Comparison of ENCODE assay signal across 17 cellular contexts in the genomic region with DNA sequence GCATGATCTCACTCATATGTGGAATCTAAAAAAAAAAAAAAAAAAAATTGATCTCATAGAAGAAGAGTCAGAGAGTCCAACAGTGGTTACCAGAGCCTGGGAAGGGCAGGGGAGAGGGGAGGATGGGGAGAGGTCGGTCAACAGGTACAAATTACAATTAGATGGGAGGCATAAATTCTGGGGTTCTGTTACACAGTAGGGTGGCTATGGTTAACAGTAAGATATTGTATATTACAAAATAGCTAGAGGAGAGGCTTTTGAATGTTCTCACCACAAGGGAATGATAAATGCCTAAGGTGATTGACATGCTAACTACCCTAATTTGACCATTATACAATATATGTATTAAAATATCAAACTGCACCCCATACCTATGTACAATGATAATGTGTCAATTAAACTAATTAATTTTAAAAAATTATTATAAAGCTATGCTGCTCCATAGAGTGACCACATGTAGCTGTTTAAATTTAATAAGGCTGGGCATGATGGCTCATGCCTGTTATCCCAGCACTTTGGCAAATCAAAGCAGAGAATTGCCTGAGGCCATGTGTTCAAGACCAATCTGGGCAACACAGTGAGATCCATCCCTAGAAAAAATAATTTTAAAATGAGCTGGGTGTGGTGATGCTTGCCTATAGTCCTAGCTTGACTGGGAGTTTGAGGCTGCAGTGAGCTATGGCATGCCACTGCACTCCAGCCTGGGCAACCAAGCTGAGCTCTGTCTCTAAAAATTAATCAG.
DNase-seq lines count a peak whose midpoint lies in the region; ATAC-seq, FAIRE-seq and TF ChIP-seq lines count a peak whose summit lies in the region.
"Had no signal": no experiment of that assay in that cellular context is flagged by ENCODE, and none has a peak within 500 bp of the region (broad histone marks: within the 10 kb centered on the region; RNA-seq: fewer than 3 reads in every experiment).

No MANE protein-coding gene starts in this region.

- H3K4me3 ChIP-seq in epithelial cell of esophagus (ENCODE audit: low read length) = no peak overlapping the region
- H3K4me3 ChIP-seq in pancreas = no peak overlapping the region
- H3K4me3 ChIP-seq: MG63, SJCRH30 had no signal

- no peaks in the 10 kb centered on the region for H3K36me3 ChIP-seq in pancreas
- H3K36me3 ChIP-seq: MG63, SJCRH30 had no signal

- no peaks in the 10 kb centered on the region for H3K27me3 ChIP-seq in pancreas
- H3K27me3 ChIP-seq: MG63, SJCRH30 had no signal

- H3K36me3 Mint-ChIP-seq in activated T-cell treated with anti-CD3 and anti-CD28 coated beads, Interleukin-2, amount 50 U/mL, for 72 hours (ENCODE audit: insufficient read depth in 2 of 2) = no peaks in the 10 kb centered on the region
- H3K36me3 Mint-ChIP-seq: CD8-positive, alpha-beta T cell had no signal

- no peak for FAIRE-seq in pancreas (lab: Jason Lieb, UNC)

- peak overlapping the region; percentile 46 for H3K27ac Mint-ChIP-seq in activated T-cell treated with anti-CD3 and anti-CD28 coated beads, Interleukin-2, amount 50 U/mL, for 72 hours
- H3K27ac Mint-ChIP-seq: CD8-positive, alpha-beta T cell had no signal

- H3K4me3 Mint-ChIP-seq in activated T-cell treated with anti-CD3 and anti-CD28 coated beads, Interleukin-2, amount 50 U/mL, for 72 hours = no peak overlapping the region
- H3K4me3 Mint-ChIP-seq: CD8-positive, alpha-beta T cell had no signal

- intact Hi-C loops in pancreas (cut with DNase I) = no loop called here

- H3K27ac ChIP-seq in pancreas = no peak overlapping the region
- H3K27ac ChIP-seq: 22Rv1, SJCRH30 had no signal

- H3K4me1 Mint-ChIP-seq in activated T-cell treated with anti-CD3 and anti-CD28 coated beads, Interleukin-2, amount 50 U/mL, for 72 hours (ENCODE audit: low read depth) = peaks cover 19% of the 10 kb centered on the region

- DNase-seq in activated T-cell treated with anti-CD3 and anti-CD28 coated beads, Interleukin-2, amount 50 U/mL, for 72 hours = no peak
- no peak for DNase-seq in activated T-cell treated with anti-CD3 and anti-CD28 coated beads, Interleukin-2, amount 50 U/mL, for 1 hour
- DNase-seq in M059J (ENCODE audit: low read depth) (peak; percentile 53), epithelial cell of esophagus (ENCODE audit: low read depth) (peak; percentile 32), pancreas (no peak), NCI-H2227 treated with DMSO at 0.1 percent for 48 hours (lab: John Stamatoyannopoulos, UW) (no peak)
- DNase-seq: DMS153, GF-D8, NCI-H1417 treated with DMSO at 0.1 percent for 48 hours, NCI-H187 treated with DMSO at 0.1 percent for 48 hours, NCI-H774 had no signal

- no peaks in the 10 kb centered on the region for H3K9me3 Mint-ChIP-seq in activated T-cell treated with anti-CD3 and anti-CD28 coated beads, Interleukin-2, amount 50 U/mL, for 72 hours
- H3K9me3 Mint-ChIP-seq: CD8-positive, alpha-beta T cell had no signal

- no peaks in the 10 kb centered on the region for H3K9me3 ChIP-seq in pancreas
- H3K9me3 ChIP-seq: MG63, SJCRH30 had no signal

- peaks cover 38% of the 10 kb centered on the region for H3K27me3 Mint-ChIP-seq in activated T-cell treated with anti-CD3 and anti-CD28 coated beads, Interleukin-2, amount 50 U/mL, for 72 hours (ENCODE audit: low read depth)

- WGBS in pancreas, 2 donors = 84 to 96% methylated on average over 1 of the region's 1 CpG

- TF ChIP-seq CTCF in epithelial cell of esophagus (IDR thresholded peaks at IDR 0.05; ENCODE audit: insufficient read depth, low read depth, low read length, missing control alignments) (no peak), pancreas (IDR thresholded peaks at IDR 0.05) (no peak)

- ATAC-seq in activated T-cell treated with anti-CD3 and anti-CD28 coated beads, Interleukin-2, amount 50 U/mL, for 72 hours (replicated peaks in 1 of 2) = no peak
- ATAC-seq in pancreas (peak; percentile 7 to 32 (median 11)), HG02642 (IDR thresholded peaks at IDR 0.05; ENCODE audit: poor library complexity, unreplicated experiment) (no peak), GM21717 (IDR thresholded peaks at IDR 0.05; ENCODE audit: unreplicated experiment) (no peak)

- H3K4me1 ChIP-seq in pancreas = peaks cover 0 to 12% (median 7%) of the 10 kb centered on the region in 3 donors
- H3K4me1 ChIP-seq: SJCRH30 had no signal

Comparison
In these comparisons a context has a peak if more than half of its experiments do, and no peak if none do; other contexts are left out.
1. ATAC-seq: peak in pancreas (4 of 4); none in activated T-cell treated with anti-CD3 and anti-CD28 coated beads, Interleukin-2, amount 50 U/mL, for 72 hours (0 of 2), HG02642 (single experiment) and GM21717 (single experiment).
2. DNase-seq: peak in M059J (single experiment) and epithelial cell of esophagus (single experiment); none in activated T-cell treated with anti-CD3 and anti-CD28 coated beads, Interleukin-2, amount 50 U/mL, for 72 hours (0 of 2), activated T-cell treated with anti-CD3 and anti-CD28 coated beads, Interleukin-2, amount 50 U/mL, for 1 hour (single experiment), pancreas (0 of 6) and NCI-H2227 treated with DMSO at 0.1 percent for 48 hours (single experiment).